Comparison of ENCODE assay signal across 18 cellular contexts in the genomic region with DNA sequence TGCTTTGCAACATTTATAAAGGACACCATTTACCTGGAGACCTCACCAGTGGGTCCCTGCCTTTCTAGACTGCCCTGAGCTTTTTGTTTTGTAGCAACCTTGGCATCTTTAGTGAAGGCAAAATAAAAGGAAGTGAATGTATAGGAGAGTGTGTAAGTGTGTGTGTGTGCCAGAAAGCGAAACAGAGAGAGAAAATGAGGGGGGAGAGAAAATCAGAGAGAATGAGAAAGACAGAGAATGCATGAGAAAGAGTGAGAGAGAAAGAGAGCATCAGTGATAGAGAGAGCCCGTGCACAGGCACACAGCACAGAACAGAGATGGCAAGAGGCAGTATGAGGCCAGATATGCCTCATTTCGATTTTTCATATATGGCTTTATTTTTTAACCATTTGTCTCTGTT. TPM values are rescaled to one million over a fixed set of nuclear protein-coding genes. Genes with fewer than 3 reads are reported as not detected.
DNase-seq lines count a peak whose midpoint lies in the region; ATAC-seq, FAIRE-seq and TF ChIP-seq lines count a peak whose summit lies in the region.
"Had no signal": no experiment of that assay in that cellular context is flagged by ENCODE, and none has a peak within 500 bp of the region (broad histone marks: within the 10 kb centered on the region; RNA-seq: fewer than 3 reads in every experiment).

No MANE protein-coding gene starts in this region.

- intact Hi-C loops in HepG2 (cut with micrococcal nuclease; ENCODE audit: unreplicated experiment): no loop called here

- FAIRE-seq in HepG2 (lab: Jason Lieb, UNC): no peak

- BruUV-seq in HepG2 (replicated peaks; lab: Mats Ljungman, UMichigan): no TSS peak

- TF ChIP-seq CTCF in GM10266 (IDR thresholded peaks at IDR 0.05; ENCODE audit: control insufficient read depth, insufficient read depth, low read depth, missing control alignments) (no peak), HepG2 (CRISPR knock-in tag; IDR thresholded peaks at IDR 0.05) (no peak)

- no peak overlapping the region for H3K27ac ChIP-seq in HepG2 (ENCODE audit: extremely low read length, insufficient read depth, low read length)
- H3K27ac ChIP-seq: colonic mucosa, parathyroid adenoma had no signal

- no peak overlapping the region for H3K4me2 ChIP-seq in HepG2 (ENCODE audit: low read depth, low read length)

- no peaks in the 10 kb centered on the region for H4K20me1 ChIP-seq in HepG2 (ENCODE audit: insufficient read depth, low read length)

- H3K9me3 ChIP-seq in HepG2 (ENCODE audit: low read length): no peaks in the 10 kb centered on the region
- H3K9me3 ChIP-seq: colonic mucosa had no signal

- H3K9ac ChIP-seq in HepG2 (ENCODE audit: insufficient read depth, low read depth, low read length): no peak overlapping the region
- H3K9ac ChIP-seq: parathyroid adenoma had no signal

- peak; percentile 5 for DNase-seq in GM10266 (ENCODE audit: extremely low spot score)
- DNase-seq in NOMO-1 treated with DMSO at 0.1 percent for 48 hours (lab: John Stamatoyannopoulos, UW; ENCODE audit: unreplicated experiment): peak; percentile 76
- DNase-seq in activated effector memory CD4-positive, alpha-beta T cell treated with Interleukin-2 at 50 U/mL for 16 hours: no peak
- DNase-seq in HepG2 (ENCODE audit: low spot score): no peak
- no peak for DNase-seq in stimulated activated naive CD4-positive, alpha-beta T cell (lab: John Stamatoyannopoulos, UW)
- no peak for DNase-seq in NCI-H510A (lab: John Stamatoyannopoulos, UW)
- DNase-seq: activated CD4-positive, alpha-beta T cell treated with anti-CD3 and anti-CD28 coated beads, Interleukin-2, amount 10 ng/mL, durations not matched to agents 7 days and 5 days; activated T-cell treated with anti-CD3 and anti-CD28 coated beads, Interleukin-2, amount 50 U/mL, for 72 hours; colonic mucosa; hippocampal formation; KG1; left cardiac atrium; NCI-H1436; NCI-H524 treated with DMSO at 0.1 percent for 48 hours had no signal

- in situ Hi-C loops in HepG2 (cut with HindIII; ENCODE audit: extremely low pct_ligation_motif_present, low pct_unique_long_range_greater_than_20kb): no loop called here

- H3K4me3 ChIP-seq in HepG2 (replicated peaks in 1 of 3; ENCODE audit: insufficient read depth in 1 of 3, low read depth in 2 of 3, low read length in 3 of 3): no peak overlapping the region
- H3K4me3 ChIP-seq: colonic mucosa had no signal

- H3K79me2 ChIP-seq in HepG2 (ENCODE audit: insufficient read depth, low read length): no peaks in the 10 kb centered on the region
- H3K79me2 ChIP-seq: parathyroid adenoma had no signal

- ATAC-seq in GM19324 (IDR thresholded peaks at IDR 0.05; ENCODE audit: low FRiP score, unreplicated experiment): peak; percentile 60
- peak; percentile 54 for ATAC-seq in HG02884 (IDR thresholded peaks at IDR 0.05; ENCODE audit: unreplicated experiment)
- ATAC-seq in HepG2: no peak

- TF ChIP-seq RAD21 in HepG2 (CRISPR knock-in tag; IDR thresholded peaks at IDR 0.05): no peak

- POLR2A ChIA-PET in HepG2 (lab: Yijun Ruan, JAX): no interaction called here

- CTCF ChIA-PET in HepG2 (lab: Yijun Ruan, JAX; ENCODE audit: low intra/inter-chr PET ratio, low total read pairs): no interaction called here

- no peak for TF ChIP-seq POLR2A in HepG2 (IDR thresholded peaks at IDR 0.05; ENCODE audit: insufficient read depth in 1 of 2, low read depth in 2 of 2, low read length in 2 of 2)

- no peak for TF ChIP-seq EP300 in HepG2 (IDR thresholded peaks at IDR 0.05; ENCODE audit: low read depth in 2 of 2, low read length in 2 of 2)
- TF ChIP-seq EP300 in HepG2 (CRISPR knock-in tag; IDR thresholded peaks at IDR 0.05; ENCODE audit: borderline replicate concordance): no peak

- 3% methylated on average over 3 of the region's 3 CpGs for WGBS in HepG2 (ENCODE audit: low lambda C conversion rate)

- H3K4me1 ChIP-seq in HepG2 (ENCODE audit: insufficient read depth, low read length): no peaks in the 10 kb centered on the region
- H3K4me1 ChIP-seq: colonic mucosa, parathyroid adenoma had no signal

- no peak overlapping the region for H2AFZ ChIP-seq in HepG2 (ENCODE audit: low read length)
- H2AFZ ChIP-seq: parathyroid adenoma had no signal

- no peaks in the 10 kb centered on the region for H3K36me3 ChIP-seq in HepG2 (replicated peaks in 1 of 2; ENCODE audit: control insufficient read depth in 1 of 2, insufficient read depth in 2 of 2, low read length in 2 of 2)
- H3K36me3 ChIP-seq: colonic mucosa had no signal

- no peaks in the 10 kb centered on the region for H3K27me3 ChIP-seq in HepG2 (ENCODE audit: control insufficient read depth in 1 of 2, insufficient read depth in 2 of 2, low read length in 2 of 2)
- H3K27me3 ChIP-seq: colonic mucosa had no signal

TF ChIP-seq in HepG2, 621 proteins besides CTCF, POLR2A, EP300 and RAD21 (continues in another document):
- TF ChIP-seq, protein P1, sequence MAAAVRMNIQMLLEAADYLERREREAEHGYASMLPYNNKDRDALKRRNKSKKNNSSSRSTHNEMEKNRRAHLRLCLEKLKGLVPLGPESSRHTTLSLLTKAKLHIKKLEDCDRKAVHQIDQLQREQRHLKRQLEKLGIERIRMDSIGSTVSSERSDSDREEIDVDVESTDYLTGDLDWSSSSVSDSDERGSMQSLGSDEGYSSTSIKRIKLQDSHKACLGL (CRISPR knock-in tag; IDR thresholded peaks at IDR 0.05): no peak
- no peak for TF ChIP-seq REL (CRISPR knock-in tag; conservative IDR thresholded peaks at IDR 0.05)
- TF ChIP-seq, protein P2, sequence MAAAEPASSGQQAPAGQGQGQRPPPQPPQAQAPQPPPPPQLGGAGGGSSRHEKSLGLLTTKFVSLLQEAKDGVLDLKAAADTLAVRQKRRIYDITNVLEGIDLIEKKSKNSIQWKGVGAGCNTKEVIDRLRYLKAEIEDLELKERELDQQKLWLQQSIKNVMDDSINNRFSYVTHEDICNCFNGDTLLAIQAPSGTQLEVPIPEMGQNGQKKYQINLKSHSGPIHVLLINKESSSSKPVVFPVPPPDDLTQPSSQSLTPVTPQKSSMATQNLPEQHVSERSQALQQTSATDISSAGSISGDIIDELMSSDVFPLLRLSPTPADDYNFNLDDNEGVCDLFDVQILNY (CRISPR knock-in tag; conservative IDR thresholded peaks at IDR 0.05): no peak
- no peak for TF ChIP-seq RORA (CRISPR knock-in tag; IDR thresholded peaks at IDR 0.05)
- TF ChIP-seq ZNF3 (CRISPR knock-in tag; IDR thresholded peaks at IDR 0.05): no peak
- no peak for TF ChIP-seq SRSF4 (IDR thresholded peaks at IDR 0.05; ENCODE audit: low read depth, low read length, poor library complexity, severe bottlenecking)
- TF ChIP-seq, protein P3, sequence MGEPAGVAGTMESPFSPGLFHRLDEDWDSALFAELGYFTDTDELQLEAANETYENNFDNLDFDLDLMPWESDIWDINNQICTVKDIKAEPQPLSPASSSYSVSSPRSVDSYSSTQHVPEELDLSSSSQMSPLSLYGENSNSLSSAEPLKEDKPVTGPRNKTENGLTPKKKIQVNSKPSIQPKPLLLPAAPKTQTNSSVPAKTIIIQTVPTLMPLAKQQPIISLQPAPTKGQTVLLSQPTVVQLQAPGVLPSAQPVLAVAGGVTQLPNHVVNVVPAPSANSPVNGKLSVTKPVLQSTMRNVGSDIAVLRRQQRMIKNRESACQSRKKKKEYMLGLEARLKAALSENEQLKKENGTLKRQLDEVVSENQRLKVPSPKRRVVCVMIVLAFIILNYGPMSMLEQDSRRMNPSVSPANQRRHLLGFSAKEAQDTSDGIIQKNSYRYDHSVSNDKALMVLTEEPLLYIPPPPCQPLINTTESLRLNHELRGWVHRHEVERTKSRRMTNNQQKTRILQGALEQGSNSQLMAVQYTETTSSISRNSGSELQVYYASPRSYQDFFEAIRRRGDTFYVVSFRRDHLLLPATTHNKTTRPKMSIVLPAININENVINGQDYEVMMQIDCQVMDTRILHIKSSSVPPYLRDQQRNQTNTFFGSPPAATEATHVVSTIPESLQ (CRISPR knock-in tag; conservative IDR thresholded peaks at IDR 0.05): no peak
- TF ChIP-seq ZNF251 (CRISPR knock-in tag; IDR thresholded peaks at IDR 0.05): no peak
- no peak for TF ChIP-seq EZH2 (conservative IDR thresholded peaks at IDR 0.05; ENCODE audit: low read depth, low read length)

RNA-seq across cellular contexts. Expression of a gene that starts 57.5 kb away (rescaled TPM):
- not detected in 2 replicates for total RNA-seq in HepG2 (2016; rRNA removed; fragmentation: Illumina TruSeq; extraction: Trizol)
- total RNA-seq in HepG2 (2016; cell fraction: cytosol; rRNA removed; fragmentation: Illumina TruSeq; extraction: Trizol; ENCODE audit: low read depth): not detected in 2 replicates
- not detected in 2 replicates for total RNA-seq in HepG2 (2016; cell fraction: insoluble cytoplasmic fraction; rRNA removed; fragmentation: Illumina TruSeq; extraction: Trizol)
- total RNA-seq in HepG2 (2016; cell fraction: membrane; rRNA removed; fragmentation: Illumina TruSeq; extraction: Trizol): not detected in 2 replicates
- total RNA-seq in HepG2 (2016; cell fraction: nucleus; rRNA removed; fragmentation: Illumina TruSeq; extraction: Trizol): not detected in 2 replicates
- not detected in 2 replicates for polyA plus RNA-seq in HepG2 (2011; rRNA removed)
- polyA plus RNA-seq in HepG2 (2011; cell fraction: cytosol; rRNA removed): not detected in 2 replicates
- polyA plus RNA-seq in HepG2 (2011; cell fraction: nucleus; rRNA removed): not detected in 2 replicates
- not detected in 2 replicates for polyA plus RNA-seq in HepG2 (2012)
- polyA plus RNA-seq in HepG2 (2016; cell fraction: cytosol; fragmentation: Illumina TruSeq; extraction: Trizol; ENCODE audit: low read depth): not detected in 2 replicates
- polyA plus RNA-seq in HepG2 (2016; cell fraction: insoluble cytoplasmic fraction; fragmentation: Illumina TruSeq; extraction: Trizol; ENCODE audit: low read depth): not detected in 2 replicates
- not detected in 2 replicates for polyA plus RNA-seq in HepG2 (2016; cell fraction: membrane; fragmentation: Illumina TruSeq; extraction: Trizol; ENCODE audit: low read depth)
- not detected in 2 replicates for polyA plus RNA-seq in HepG2 (2016; cell fraction: nucleus; fragmentation: Illumina TruSeq; extraction: Trizol; ENCODE audit: insufficient read depth, low read depth)
- polyA minus RNA-seq in HepG2 (2011; rRNA and poly(A)+ RNA removed; ENCODE audit: low replicate concordance): not detected in 2 replicates
- polyA minus RNA-seq in HepG2 (2011; cell fraction: cytosol; rRNA and poly(A)+ RNA removed): not detected in 2 replicates
- not detected in 2 replicates for polyA minus RNA-seq in HepG2 (2011; cell fraction: nucleus; rRNA and poly(A)+ RNA removed)
- total RNA-seq: activated CD4-positive, alpha-beta T cell treated with anti-CD3 and anti-CD28 coated beads, Interleukin-2, amount 10 ng/mL, durations not matched to agents 7 days and 5 days; activated T-cell treated with anti-CD3 and anti-CD28 coated beads, Interleukin-2, amount 50 U/mL, for 72 hours; left cardiac atrium; RPMI7951 had no signal

Comparison
In these comparisons a context has a peak if more than half of its experiments do, and no peak if none do; other contexts are left out.
1. DNase-seq: peak in GM10266 (single experiment) and NOMO-1 treated with DMSO at 0.1 percent for 48 hours (single experiment); none in activated effector memory CD4-positive, alpha-beta T cell treated with Interleukin-2 at 50 U/mL for 16 hours (single experiment), HepG2 (single experiment), stimulated activated naive CD4-positive, alpha-beta T cell (0 of 6) and NCI-H510A (single experiment).